11 cellular contexts compared by ENCODE assay signal in genomic region chr21:42392731-42393442, GRCh38. TPM values are rescaled to one million over a fixed set of nuclear protein-coding genes. Genes with fewer than 3 reads are reported as not detected.
A peak's percentile ranks its signal among the peaks of the same experiment; 100 is the strongest.
DNase-seq lines count a peak whose midpoint lies in the region; ATAC-seq and TF ChIP-seq lines count a peak whose summit lies in the region.
"Had no signal": no experiment of that assay in that cellular context is flagged by ENCODE, and none has a peak within 500 bp of the region (broad histone marks: within the 10 kb centered on the region; RNA-seq: fewer than 3 reads in every experiment).

No MANE protein-coding gene starts in this region.

- peak; percentile 61 for ATAC-seq in HG02763 (IDR thresholded peaks at IDR 0.05; ENCODE audit: unreplicated experiment)
- ATAC-seq in activated CD8-positive, alpha-beta T cell treated with anti-CD3 and anti-CD28 coated beads, Interleukin-2, amount 10 ng/mL, durations not matched to agents 7 days and 5 days, result peak; percentile 73
- ATAC-seq in stimulated activated effector memory CD8-positive, alpha-beta T cell treated with anti-CD3 and anti-CD28 coated beads, Interleukin-12 subunit alpha, Interleukin-12 subunit beta, amount 100 ng/mL, for 72 hours, result peak; percentile 89
- no peak for ATAC-seq in body of pancreas
- ATAC-seq: sciatic nerve had no signal

- WGBS in body of pancreas, 2 donors, result 81 to 87% methylated on average over 17 of the region's 17 CpGs

- peak overlapping the region; percentile 13 for H3K4me3 Mint-ChIP-seq in activated naive CD4-positive, alpha-beta T cell treated with anti-CD3 and anti-CD28 coated beads for 36 hours
- H3K4me3 Mint-ChIP-seq in activated CD8-positive, alpha-beta T cell treated with anti-CD3 and anti-CD28 coated beads, Interleukin-2, amount 10 ng/mL, durations not matched to agents 7 days and 5 days, result peak overlapping the region; percentile 42
- H3K4me3 Mint-ChIP-seq in stimulated activated effector memory CD8-positive, alpha-beta T cell treated with anti-CD3 and anti-CD28 coated beads, Interleukin-12 subunit alpha, Interleukin-12 subunit beta, amount 100 ng/mL, for 72 hours, result peak overlapping the region; percentile 39
- H3K4me3 Mint-ChIP-seq in HFFc6, result no peak overlapping the region

- no peak for TF ChIP-seq POLR2A in body of pancreas (IDR thresholded peaks at IDR 0.05)

- POLR2A ChIA-PET in activated CD8-positive, alpha-beta T cell treated with anti-CD3 and anti-CD28 coated beads, Interleukin-2, amount 10 ng/mL, durations not matched to agents 7 days and 5 days (lab: Charles Lee), result interaction anchor here (0.6 to 3.6 kb wide), 8 partner anchors 10 to 119 kb away, joined by 3 to 52 read pairs (median 4); partner anchors contain the start of gene UBASH3A

- intact Hi-C loops in activated naive CD4-positive, alpha-beta T cell treated with anti-CD3 and anti-CD28 coated beads for 36 hours (cut with micrococcal nuclease), result loop anchor here (1.0 kb wide), 3 partner anchors 10 to 32 kb away; partner anchors contain the start of gene UBASH3A
- intact Hi-C loops in body of pancreas (cut with DNase I), result no loop called here

- CTCF ChIA-PET in activated naive CD4-positive, alpha-beta T cell treated with anti-CD3 and anti-CD28 coated beads for 36 hours (lab: Charles Lee), result interaction anchor here (0.7 to 3.4 kb wide), 8 partner anchors 11 to 66 kb away, joined by 3 to 18 read pairs (median 4); partner anchors contain the start of gene UBASH3A
- CTCF ChIA-PET in activated CD8-positive, alpha-beta T cell treated with anti-CD3 and anti-CD28 coated beads, Interleukin-2, amount 10 ng/mL, durations not matched to agents 7 days and 5 days (lab: Charles Lee), result interaction anchor here (0.7 to 3.3 kb wide), 11 partner anchors 9 to 248 kb away, joined by 3 to 23 read pairs (median 5); partner anchors contain the start of gene UBASH3A

- H3K36me3 Mint-ChIP-seq in activated naive CD4-positive, alpha-beta T cell treated with anti-CD3 and anti-CD28 coated beads for 36 hours (ENCODE audit: low read depth), result peaks cover 2% of the 10 kb centered on the region
- peaks cover 24% of the 10 kb centered on the region for H3K36me3 Mint-ChIP-seq in activated CD8-positive, alpha-beta T cell treated with anti-CD3 and anti-CD28 coated beads, Interleukin-2, amount 10 ng/mL, durations not matched to agents 7 days and 5 days (ENCODE audit: low read depth)
- peaks cover 71% of the 10 kb centered on the region for H3K36me3 Mint-ChIP-seq in stimulated activated effector memory CD8-positive, alpha-beta T cell treated with anti-CD3 and anti-CD28 coated beads, Interleukin-12 subunit alpha, Interleukin-12 subunit beta, amount 100 ng/mL, for 72 hours
- peaks cover 16% of the 10 kb centered on the region for H3K36me3 Mint-ChIP-seq in HFFc6 (ENCODE audit: low read depth)

- peak overlapping the region; percentile 58 for H3K27ac Mint-ChIP-seq in activated naive CD4-positive, alpha-beta T cell treated with anti-CD3 and anti-CD28 coated beads for 36 hours
- peak overlapping the region; percentile 74 for H3K27ac Mint-ChIP-seq in activated CD8-positive, alpha-beta T cell treated with anti-CD3 and anti-CD28 coated beads, Interleukin-2, amount 10 ng/mL, durations not matched to agents 7 days and 5 days
- no peak overlapping the region for H3K27ac Mint-ChIP-seq in stimulated activated effector memory CD8-positive, alpha-beta T cell treated with anti-CD3 and anti-CD28 coated beads, Interleukin-12 subunit alpha, Interleukin-12 subunit beta, amount 100 ng/mL, for 72 hours
- no peak overlapping the region for H3K27ac Mint-ChIP-seq in HFFc6

- no peaks in the 10 kb centered on the region for H3K9me3 Mint-ChIP-seq in activated naive CD4-positive, alpha-beta T cell treated with anti-CD3 and anti-CD28 coated beads for 36 hours
- no peaks in the 10 kb centered on the region for H3K9me3 Mint-ChIP-seq in activated CD8-positive, alpha-beta T cell treated with anti-CD3 and anti-CD28 coated beads, Interleukin-2, amount 10 ng/mL, durations not matched to agents 7 days and 5 days (ENCODE audit: insufficient read depth)
- H3K9me3 Mint-ChIP-seq in stimulated activated effector memory CD8-positive, alpha-beta T cell treated with anti-CD3 and anti-CD28 coated beads, Interleukin-12 subunit alpha, Interleukin-12 subunit beta, amount 100 ng/mL, for 72 hours, result no peaks in the 10 kb centered on the region
- H3K9me3 Mint-ChIP-seq in HFFc6, result peaks cover 76% of the 10 kb centered on the region

- peak; percentile 62 for DNase-seq in activated naive CD4-positive, alpha-beta T cell treated with anti-CD3 and anti-CD28 coated beads for 36 hours
- DNase-seq in activated naive CD4-positive, alpha-beta T cell treated with Interleukin-2 at 50 U/mL for 16 hours, result no peak
- DNase-seq in activated CD8-positive, alpha-beta T cell treated with anti-CD3 and anti-CD28 coated beads, Interleukin-2, amount 10 ng/mL, durations not matched to agents 7 days and 5 days, result no peak
- no peak for DNase-seq in stimulated activated effector memory CD8-positive, alpha-beta T cell treated with anti-CD3 and anti-CD28 coated beads, Interleukin-12 subunit alpha, Interleukin-12 subunit beta, amount 100 ng/mL, for 72 hours (ENCODE audit: low spot score in 2 of 2)
- DNase-seq in HFFc6 (no peak), body of pancreas (no peak), retina (no peak)
- DNase-seq: NCI-H1436 had no signal

- peaks cover 15% of the 10 kb centered on the region for H3K4me1 ChIP-seq in body of pancreas

- peaks cover 44% of the 10 kb centered on the region for H3K4me1 Mint-ChIP-seq in activated naive CD4-positive, alpha-beta T cell treated with anti-CD3 and anti-CD28 coated beads for 36 hours (ENCODE audit: low read depth)
- peaks cover 73% of the 10 kb centered on the region for H3K4me1 Mint-ChIP-seq in activated CD8-positive, alpha-beta T cell treated with anti-CD3 and anti-CD28 coated beads, Interleukin-2, amount 10 ng/mL, durations not matched to agents 7 days and 5 days (ENCODE audit: low read depth)
- peaks cover 74% of the 10 kb centered on the region for H3K4me1 Mint-ChIP-seq in stimulated activated effector memory CD8-positive, alpha-beta T cell treated with anti-CD3 and anti-CD28 coated beads, Interleukin-12 subunit alpha, Interleukin-12 subunit beta, amount 100 ng/mL, for 72 hours
- no peaks in the 10 kb centered on the region for H3K4me1 Mint-ChIP-seq in HFFc6 (ENCODE audit: low read depth)

- H3K27me3 Mint-ChIP-seq in activated naive CD4-positive, alpha-beta T cell treated with anti-CD3 and anti-CD28 coated beads for 36 hours (ENCODE audit: low read depth), result no peaks in the 10 kb centered on the region
- no peaks in the 10 kb centered on the region for H3K27me3 Mint-ChIP-seq in activated CD8-positive, alpha-beta T cell treated with anti-CD3 and anti-CD28 coated beads, Interleukin-2, amount 10 ng/mL, durations not matched to agents 7 days and 5 days (ENCODE audit: low read depth)
- no peaks in the 10 kb centered on the region for H3K27me3 Mint-ChIP-seq in HFFc6 (ENCODE audit: insufficient read depth)

- H3K27me3 ChIP-seq in body of pancreas, result no peaks in the 10 kb centered on the region

- no peaks in the 10 kb centered on the region for H3K9me3 ChIP-seq in body of pancreas
- H3K9me3 ChIP-seq: thoracic aorta had no signal

- no peaks in the 10 kb centered on the region for H3K36me3 ChIP-seq in body of pancreas (replicated peaks in 1 of 2; ENCODE audit: insufficient read depth in 1 of 2, low read depth in 2 of 2)
- H3K36me3 ChIP-seq: thoracic aorta had no signal

- no peak overlapping the region for H3K4me3 ChIP-seq in body of pancreas
- H3K4me3 ChIP-seq: thoracic aorta had no signal

- TF ChIP-seq CTCF in HFFc6 (IDR thresholded peaks at IDR 0.05) (no peak), body of pancreas (IDR thresholded peaks at IDR 0.05) (no peak)

- no peak overlapping the region for H3K27ac ChIP-seq in body of pancreas
- H3K27ac ChIP-seq: thoracic aorta had no signal

RNA-seq across cellular contexts. Expression of gene TMPRSS3, which starts 3.0 kb away (rescaled TPM):
- total RNA-seq in activated naive CD4-positive, alpha-beta T cell treated with anti-CD3 and anti-CD28 coated beads for 36 hours, result 10 to 100 TPM; 10.9 to 11.5 TPM
- 10 to 100 TPM in 1 of 2 experiments, 1 to 10 TPM in 1; 9.9 to 10.1 TPM for total RNA-seq in activated CD8-positive, alpha-beta T cell treated with anti-CD3 and anti-CD28 coated beads, Interleukin-2, amount 10 ng/mL, durations not matched to agents 7 days and 5 days
- total RNA-seq in HFFc6 (2021; fragmentation: NEBNext Ultra II Directional; extraction: Animal tissue kit (Norgen Biotek cat#: 25700)), result not detected
- total RNA-seq in body of pancreas, result 10 to 100 TPM; 12.5 to 12.7 TPM
- total RNA-seq: sciatic nerve, thoracic aorta had no signal

RNA-seq across cellular contexts. Expression of gene UBASH3A, which starts 10.8 kb away (rescaled TPM):
- 10 to 100 TPM; 13.5 to 14.9 TPM for total RNA-seq in activated naive CD4-positive, alpha-beta T cell treated with anti-CD3 and anti-CD28 coated beads for 36 hours
- 10 to 100 TPM; 68.7 to 74.0 TPM for total RNA-seq in activated CD8-positive, alpha-beta T cell treated with anti-CD3 and anti-CD28 coated beads, Interleukin-2, amount 10 ng/mL, durations not matched to agents 7 days and 5 days
- total RNA-seq in HFFc6 (2021; fragmentation: NEBNext Ultra II Directional; extraction: Animal tissue kit (Norgen Biotek cat#: 25700)), result not detected
- under 1 TPM in 1 of 2 donors, not detected in 1; 0.26 TPM for total RNA-seq in body of pancreas

RNA-seq across cellular contexts. Expression of gene TFF1, which starts 26.6 kb away (rescaled TPM):
- not detected for total RNA-seq in activated naive CD4-positive, alpha-beta T cell treated with anti-CD3 and anti-CD28 coated beads for 36 hours
- not detected for total RNA-seq in activated CD8-positive, alpha-beta T cell treated with anti-CD3 and anti-CD28 coated beads, Interleukin-2, amount 10 ng/mL, durations not matched to agents 7 days and 5 days
- total RNA-seq in HFFc6 (2021; fragmentation: NEBNext Ultra II Directional; extraction: Animal tissue kit (Norgen Biotek cat#: 25700)), result not detected
- 10 to 100 TPM in 1 of 2 donors, 1 to 10 TPM in 1; 3.0 to 66.4 TPM for total RNA-seq in body of pancreas
- total RNA-seq: sciatic nerve had no signal

RNA-seq across cellular contexts. Expression of gene TFF2, which starts 42.1 kb away (rescaled TPM):
- not detected for total RNA-seq in activated naive CD4-positive, alpha-beta T cell treated with anti-CD3 and anti-CD28 coated beads for 36 hours
- not detected for total RNA-seq in activated CD8-positive, alpha-beta T cell treated with anti-CD3 and anti-CD28 coated beads, Interleukin-2, amount 10 ng/mL, durations not matched to agents 7 days and 5 days
- total RNA-seq in HFFc6 (2021; fragmentation: NEBNext Ultra II Directional; extraction: Animal tissue kit (Norgen Biotek cat#: 25700)), result not detected
- total RNA-seq in body of pancreas, result 1 to 10 TPM; 1.3 to 9.3 TPM
- total RNA-seq: sciatic nerve had no signal

Comparison
In these comparisons a context has a peak if more than half of its experiments do, and no peak if none do; other contexts are left out.
1. H3K27ac Mint-ChIP-seq: peak in activated naive CD4-positive, alpha-beta T cell treated with anti-CD3 and anti-CD28 coated beads for 36 hours (single experiment) and activated CD8-positive, alpha-beta T cell treated with anti-CD3 and anti-CD28 coated beads, Interleukin-2, amount 10 ng/mL, durations not matched to agents 7 days and 5 days (single experiment); none in stimulated activated effector memory CD8-positive, alpha-beta T cell treated with anti-CD3 and anti-CD28 coated beads, Interleukin-12 subunit alpha, Interleukin-12 subunit beta, amount 100 ng/mL, for 72 hours (single experiment) and HFFc6 (single experiment).
2. RNA of gene TMPRSS3, which starts 3.0 kb away (total RNA-seq): 12.5 to 12.7 TPM in body of pancreas, 10.9 to 11.5 TPM in activated naive CD4-positive, alpha-beta T cell treated with anti-CD3 and anti-CD28 coated beads for 36 hours and 9.9 to 10.1 TPM in activated CD8-positive, alpha-beta T cell treated with anti-CD3 and anti-CD28 coated beads, Interleukin-2, amount 10 ng/mL, durations not matched to agents 7 days and 5 days; not detected in HFFc6; every median in the first group is over 10 times any median in the second.
3. RNA of gene UBASH3A, which starts 10.8 kb away (total RNA-seq): 68.7 to 74.0 TPM in activated CD8-positive, alpha-beta T cell treated with anti-CD3 and anti-CD28 coated beads, Interleukin-2, amount 10 ng/mL, durations not matched to agents 7 days and 5 days and 13.5 to 14.9 TPM in activated naive CD4-positive, alpha-beta T cell treated with anti-CD3 and anti-CD28 coated beads for 36 hours; 0.26 TPM in body of pancreas and not detected in HFFc6; every median in the first group is over 10 times any median in the second.